In the genomic region with DNA sequence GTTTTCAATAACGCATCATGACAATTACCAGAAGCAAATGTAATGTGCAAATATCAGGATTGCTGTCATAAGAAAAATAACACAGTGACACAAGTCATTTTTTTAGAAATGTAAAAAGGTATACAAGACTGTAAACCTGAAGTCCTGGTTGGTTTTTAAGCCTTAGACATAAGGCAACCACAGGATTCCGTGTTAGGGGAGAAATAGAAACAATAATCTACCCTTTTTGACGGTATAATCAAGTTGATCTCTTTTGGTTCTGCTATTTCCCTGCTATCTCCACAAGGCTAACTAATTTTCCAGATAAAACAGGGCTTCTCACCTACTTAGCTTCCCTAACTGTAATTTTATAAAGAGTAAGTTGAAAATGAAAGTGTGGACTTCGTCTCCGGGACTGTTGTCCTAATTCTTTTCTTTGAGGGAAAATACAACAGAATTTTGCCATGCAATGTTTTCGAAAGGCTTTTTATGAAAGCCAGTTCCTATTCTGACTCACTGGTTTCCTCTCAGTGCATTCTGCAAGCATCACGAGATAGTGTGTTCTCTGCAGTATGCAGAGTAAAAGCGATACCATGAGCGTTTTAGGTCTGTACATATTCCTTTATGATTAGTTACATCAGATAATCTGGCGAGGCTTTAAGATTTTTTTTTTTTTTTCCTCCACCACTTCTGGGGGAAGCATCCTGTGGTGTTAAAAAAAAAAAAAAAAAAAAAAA, we compare ENCODE assay signal across 11 cellular contexts. TPM values are rescaled to one million over a fixed set of nuclear protein-coding genes. Genes with fewer than 3 reads are reported as not detected.
DNase-seq lines count a peak whose midpoint lies in the region; ATAC-seq and TF ChIP-seq lines count a peak whose summit lies in the region.
"Had no signal": no experiment of that assay in that cellular context is flagged by ENCODE, and none has a peak within 500 bp of the region (broad histone marks: within the 10 kb centered on the region; RNA-seq: fewer than 3 reads in every experiment).

No MANE protein-coding gene starts in this region.

- peaks cover 18% of the 10 kb centered on the region for H3K4me1 Mint-ChIP-seq in mesothelial cell of epicardium

- H3K36me3 Mint-ChIP-seq in mesothelial cell of epicardium = no peaks in the 10 kb centered on the region

- peak; percentile 42 for DNase-seq in CD1c-positive myeloid dendritic cell (ENCODE audit: extremely low spot score)
- DNase-seq in LHCN-M2 (ENCODE audit: low read depth) = peak; percentile 25
- DNase-seq in mesothelial cell of epicardium (ENCODE audit: low spot score in 2 of 2, unreplicated experiment in 2 of 2) = no peak
- DNase-seq in midbrain (lab: John Stamatoyannopoulos, UW) = no peak
- DNase-seq: DND-41, T-helper 9 cell had no signal

- H3K4me1 ChIP-seq in endocrine pancreas (ENCODE audit: control insufficient read depth, insufficient read depth, low read length) = no peaks in the 10 kb centered on the region

- no peak overlapping the region for H3K4me3 Mint-ChIP-seq in mesothelial cell of epicardium
- H3K4me3 Mint-ChIP-seq: nephron had no signal

- H3K27ac Mint-ChIP-seq in mesothelial cell of epicardium = no peak overlapping the region

- peak overlapping the region; percentile 25 for H3K4me3 ChIP-seq in endocrine pancreas (ENCODE audit: control insufficient read depth, insufficient read depth, low read length)

- no peak for TF ChIP-seq CTCF in mesothelial cell of epicardium (IDR thresholded peaks at IDR 0.05; ENCODE audit: unreplicated experiment)

- H3K27me3 ChIP-seq in endocrine pancreas (ENCODE audit: control insufficient read depth, insufficient read depth, low read length) = no peaks in the 10 kb centered on the region

- H3K27me3 Mint-ChIP-seq in mesothelial cell of epicardium (ENCODE audit: low read depth) = peaks cover 17% of the 10 kb centered on the region

- ATAC-seq in GM19452 (IDR thresholded peaks at IDR 0.05; ENCODE audit: unreplicated experiment) (peak; percentile 74), HG03159 (IDR thresholded peaks at IDR 0.05; ENCODE audit: unreplicated experiment) (no peak), GM18907 (IDR thresholded peaks at IDR 0.05; ENCODE audit: unreplicated experiment) (no peak)

- H3K36me3 ChIP-seq in endocrine pancreas (ENCODE audit: control insufficient read depth, insufficient read depth, low read length) = no peaks in the 10 kb centered on the region

- no peaks in the 10 kb centered on the region for H3K9me3 Mint-ChIP-seq in mesothelial cell of epicardium
- H3K9me3 Mint-ChIP-seq: nephron had no signal

- H3K9me3 ChIP-seq in endocrine pancreas (ENCODE audit: control insufficient read depth, low read length) = no peaks in the 10 kb centered on the region

- no peak overlapping the region for H3K9ac ChIP-seq in endocrine pancreas (ENCODE audit: control insufficient read depth, insufficient read depth, low read length)

RNA-seq across cellular contexts. Expression of a gene that starts 10.6 kb away (rescaled TPM):
- not detected in 2 replicates for total RNA-seq in LHCN-M2 (2014; rRNA removed)
- polyA plus RNA-seq in LHCN-M2 (2012) = not detected
- not detected in 3 replicates for total RNA-seq in mesothelial cell of epicardium

RNA-seq across cellular contexts. Expression of a gene that starts 49.2 kb away (rescaled TPM):
- not detected in 2 replicates for total RNA-seq in LHCN-M2 (2014; rRNA removed)
- not detected for polyA plus RNA-seq in LHCN-M2 (2012)
- total RNA-seq in mesothelial cell of epicardium = 0.11 TPM in 1 of 3 replicates, not detected in the others

Comparison
In these comparisons a context has a peak if more than half of its experiments do, and no peak if none do; other contexts are left out.
1. DNase-seq: peak in CD1c-positive myeloid dendritic cell (single experiment) and LHCN-M2 (single experiment); none in mesothelial cell of epicardium (0 of 2) and midbrain (single experiment).